In the genomic region with DNA sequence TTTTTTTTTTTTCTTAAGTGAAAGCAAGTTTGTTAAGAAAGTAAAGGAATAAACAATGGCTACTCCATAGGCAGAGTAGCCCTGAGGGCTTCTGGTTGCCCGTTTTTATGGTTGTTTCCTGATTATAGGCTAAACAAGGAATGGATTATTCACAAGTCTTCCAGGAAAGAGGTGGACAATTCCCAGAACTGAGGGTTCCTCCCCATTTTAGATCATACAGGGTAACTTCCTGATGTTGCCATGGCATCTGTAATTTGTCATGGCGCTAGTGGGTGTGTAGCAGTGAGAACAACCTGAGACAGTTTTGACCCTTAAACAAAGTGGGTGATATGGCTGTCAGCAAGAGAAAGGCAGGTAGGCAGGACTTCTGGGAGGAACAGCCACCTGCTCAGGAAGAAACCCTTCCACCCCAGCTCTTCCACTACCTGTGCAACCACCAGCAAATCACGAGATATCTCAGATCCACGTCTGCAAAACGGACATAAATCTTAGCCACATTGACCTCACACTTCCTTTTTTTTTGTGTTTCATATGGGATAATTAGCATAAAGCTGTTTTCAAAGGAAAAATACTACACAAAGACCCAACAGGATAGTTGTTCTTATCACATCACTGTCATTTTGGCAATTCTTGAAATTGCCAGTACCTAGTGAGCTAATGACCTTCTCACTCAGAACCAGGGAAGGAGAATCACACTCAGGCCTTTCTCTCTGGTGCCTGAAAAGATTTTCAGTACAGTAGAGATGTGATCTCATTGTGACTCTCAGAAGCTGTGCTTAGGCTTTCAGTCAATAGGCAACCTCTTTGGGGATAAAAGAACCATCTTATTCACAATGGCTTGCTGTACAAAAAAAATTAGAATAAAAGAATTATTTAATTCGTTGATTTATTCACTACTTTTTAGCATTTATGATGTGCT, we compare ENCODE assay signal across 10 cellular contexts. TPM values are rescaled to one million over a fixed set of nuclear protein-coding genes. Genes with fewer than 3 reads are reported as not detected.
A peak's percentile ranks its signal among the peaks of the same experiment; 100 is the strongest.
DNase-seq lines count a peak whose midpoint lies in the region; ATAC-seq, FAIRE-seq and TF ChIP-seq lines count a peak whose summit lies in the region.
"Had no signal": no experiment of that assay in that cellular context is flagged by ENCODE, and none has a peak within 500 bp of the region (broad histone marks: within the 10 kb centered on the region; RNA-seq: fewer than 3 reads in every experiment).

No MANE protein-coding gene starts in this region.

- no peak overlapping the region for H3K56ac ChIP-seq in H1 (replicated peaks; ENCODE audit: insufficient read length, low read depth, low read length)

- no peak overlapping the region for H3K14ac ChIP-seq in H1 (ENCODE audit: insufficient read length)

- no peak overlapping the region for H3K9ac ChIP-seq in H1 (replicated peaks in 1 of 4; ENCODE audit: extremely low read depth in 1 of 4, low read depth in 3 of 4, low read length in 3 of 4)

- H3K4ac ChIP-seq in H1 (replicated peaks; ENCODE audit: insufficient read length, low read depth, low read length): no peak overlapping the region

- H3K79me1 ChIP-seq in H1 (ENCODE audit: low read depth, low read length): no peaks in the 10 kb centered on the region

- H3K9me3 ChIP-seq in H1 (ENCODE audit: insufficient read depth in 2 of 2, low read depth in 1 of 2, low read length in 1 of 2): no peaks in the 10 kb centered on the region

- no peak overlapping the region for H2AK5ac ChIP-seq in H1 (ENCODE audit: low read depth, low read length)

- no peak overlapping the region for H4K91ac ChIP-seq in H1 (replicated peaks; ENCODE audit: insufficient read length, low read length)

- no peak overlapping the region for H2BK12ac ChIP-seq in H1 (ENCODE audit: low read depth, low read length)

- no peak overlapping the region for H2BK15ac ChIP-seq in H1 (ENCODE audit: low read length)

- H3K27me3 ChIP-seq in H1 (replicated peaks in 1 of 4; ENCODE audit: control insufficient read depth in 3 of 4, extremely low read depth in 1 of 4, insufficient read depth in 3 of 4, low read length in 3 of 4): no peaks in the 10 kb centered on the region

- H2BK20ac ChIP-seq in H1 (ENCODE audit: low read length): no peak overlapping the region

- CTCF ChIA-PET in H1 (lab: Charles Lee; ENCODE audit: partially characterized antibody): interaction anchor here (0.6 to 1.2 kb wide), 4 partner anchors 9 to 946 kb away, joined by 3 read pairs; no protein-coding TSS in a partner anchor

- no peaks in the 10 kb centered on the region for H3K23me2 ChIP-seq in H1 (ENCODE audit: low read depth, low read length)

- WGBS in H1 (ENCODE audit: extremely low coverage in 1 of 2, insufficient coverage in 1 of 2, insufficient read length in 1 of 2, insufficient replicate concordance in 2 of 2, low coverage in 1 of 2, low lambda C conversion rate in 2 of 2, missing lambda C conversion rate in 1 of 2), 2 experiments: 94% methylated on average over 6 of the region's 6 CpGs; no CpG with 5 or more reads in 1 of the 2 experiments

- no peak overlapping the region for H2BK120ac ChIP-seq in H1 (replicated peaks; ENCODE audit: low read depth, low read length)

- H2AFZ ChIP-seq in H1 (ENCODE audit: low read length): 0 out of 2 replicates have a peak overlapping the region, but pooled peaks have one; percentile 21

- TF ChIP-seq RAD21 in H1 (IDR thresholded peaks at IDR 0.05 in 1 of 2, conservative IDR thresholded peaks at IDR 0.05 in 1 of 2; ENCODE audit: low read depth in 2 of 2, low read length in 2 of 2): no peak

- no peak overlapping the region for H3K4me3 ChIP-seq in Jurkat, Clone E6-1 (ENCODE audit: low read length)
- no peak overlapping the region for H3K4me3 ChIP-seq in H1 (ENCODE audit: extremely low read depth in 1 of 4, insufficient read depth in 2 of 4, low read depth in 3 of 4, low read length in 4 of 4)

- H2BK5ac ChIP-seq in H1 (ENCODE audit: low read depth, low read length): no peak overlapping the region

- no peak overlapping the region for H3K4me2 ChIP-seq in H1 (ENCODE audit: insufficient read depth in 1 of 2, low read depth in 2 of 2, low read length in 2 of 2)

- no peaks in the 10 kb centered on the region for H3K4me1 ChIP-seq in H1 (replicated peaks in 1 of 4; ENCODE audit: control insufficient read depth in 3 of 4, insufficient read depth in 4 of 4, low read length in 3 of 4)

- TF ChIP-seq CTCF in H1 (IDR thresholded peaks at IDR 0.05; ENCODE audit: control extremely low read depth in 1 of 3, insufficient read depth in 1 of 3, low read depth in 1 of 3, low read length in 3 of 3) (no peak), omental fat pad (IDR thresholded peaks at IDR 0.05) (no peak)

- POLR2A ChIA-PET in H1 (lab: Charles Lee; ENCODE audit: partially characterized antibody): interaction anchor here (0.6 kb wide), 1 partner anchor 10 kb away, joined by 3 read pairs; no protein-coding TSS in a partner anchor

- H4K8ac ChIP-seq in H1 (ENCODE audit: extremely low read depth, insufficient read depth, low read length): no peak overlapping the region

- in situ Hi-C loops in G401 (cut with HindIII; ENCODE audit: low sequenced_read_pairs): no loop called here

- FAIRE-seq in H1 (lab: Jason Lieb, UNC): no peak

- peak; percentile 52 for DNase-seq in Jurkat, Clone E6-1 (ENCODE audit: low read depth, low spot score)
- DNase-seq in H1 (ENCODE audit: low read depth in 1 of 2, low spot score in 2 of 2): no peak
- no peak for DNase-seq in stimulated activated CD8-positive, alpha-beta memory T cell treated with anti-CD3 and anti-CD28 coated beads, Interleukin-4, amount 100 ng/mL, for 48 hours
- DNase-seq in G401 (ENCODE audit: low spot score): no peak
- no peak for DNase-seq in SIG-M5 (lab: John Stamatoyannopoulos, UW)
- DNase-seq in omental fat pad (ENCODE audit: low spot score): no peak

- H3K27ac ChIP-seq in H1 (ENCODE audit: low read depth, low read length): no peak overlapping the region
- H3K27ac ChIP-seq: HL-60 had no signal

- H3K23ac ChIP-seq in H1 (ENCODE audit: insufficient read length): no peak overlapping the region

- no peak for TF ChIP-seq POLR2A in H1 (IDR thresholded peaks at IDR 0.05; ENCODE audit: control extremely low read depth in 1 of 2, low read depth in 2 of 2, low read length in 2 of 2)

- H4K5ac ChIP-seq in H1 (ENCODE audit: insufficient read length, low read depth, low read length): no peak overlapping the region

- H3K18ac ChIP-seq in H1 (ENCODE audit: extremely low read depth, low read length): no peak overlapping the region

- TF ChIP-seq EP300 in H1 (IDR thresholded peaks at IDR 0.05; ENCODE audit: borderline replicate concordance in 1 of 2, low read depth in 2 of 2, low read length in 2 of 2): no peak

- no peaks in the 10 kb centered on the region for H4K20me1 ChIP-seq in H1 (replicated peaks in 1 of 2; ENCODE audit: control insufficient read depth in 1 of 2, insufficient read depth in 2 of 2, low read length in 2 of 2)

- ATAC-seq in GM18517 (IDR thresholded peaks at IDR 0.05; ENCODE audit: unreplicated experiment) (peak; percentile 36), GM21723 (IDR thresholded peaks at IDR 0.05; ENCODE audit: unreplicated experiment) (peak; percentile 35), omental fat pad (ENCODE audit: low FRiP score) (no peak)
- ATAC-seq: sciatic nerve had no signal

- no peaks in the 10 kb centered on the region for H3K36me3 ChIP-seq in H1 (ENCODE audit: control insufficient read depth in 2 of 4, insufficient read depth in 4 of 4, low read length in 3 of 4)

- no peaks in the 10 kb centered on the region for H3K79me2 ChIP-seq in H1 (ENCODE audit: control insufficient read depth in 1 of 2, insufficient read depth in 2 of 2, low read length in 2 of 2)

TF ChIP-seq in H1, 55 proteins besides CTCF, POLR2A, EP300 and RAD21 (continues in another document):
- no peak for TF ChIP-seq HDAC6 (IDR thresholded peaks at IDR 0.05; ENCODE audit: low read depth, low read length)
- TF ChIP-seq, protein P1, sequence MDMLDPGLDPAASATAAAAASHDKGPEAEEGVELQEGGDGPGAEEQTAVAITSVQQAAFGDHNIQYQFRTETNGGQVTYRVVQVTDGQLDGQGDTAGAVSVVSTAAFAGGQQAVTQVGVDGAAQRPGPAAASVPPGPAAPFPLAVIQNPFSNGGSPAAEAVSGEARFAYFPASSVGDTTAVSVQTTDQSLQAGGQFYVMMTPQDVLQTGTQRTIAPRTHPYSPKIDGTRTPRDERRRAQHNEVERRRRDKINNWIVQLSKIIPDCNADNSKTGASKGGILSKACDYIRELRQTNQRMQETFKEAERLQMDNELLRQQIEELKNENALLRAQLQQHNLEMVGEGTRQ (IDR thresholded peaks at IDR 0.05; ENCODE audit: low read length): no peak
- no peak for TF ChIP-seq CTBP2 (IDR thresholded peaks at IDR 0.05; ENCODE audit: borderline replicate concordance, insufficient read depth, insufficient read length, low read length)
- TF ChIP-seq CHD1 (IDR thresholded peaks at IDR 0.05; ENCODE audit: low read depth, low read length): no peak
- no peak for TF ChIP-seq JUND (IDR thresholded peaks at IDR 0.05; ENCODE audit: low read length)
- no peak for TF ChIP-seq CBX8 (IDR thresholded peaks at IDR 0.05; ENCODE audit: borderline replicate concordance, low read depth, low read length)
- no peak for TF ChIP-seq EZH2 (IDR thresholded peaks at IDR 0.05; ENCODE audit: low read depth, low read length, severe bottlenecking)
- TF ChIP-seq CBX5 (IDR thresholded peaks at IDR 0.05; ENCODE audit: low read depth, low read length): no peak
- TF ChIP-seq HDAC2 (IDR thresholded peaks at IDR 0.05; ENCODE audit: borderline replicate concordance in 1 of 2, low read depth in 2 of 2, low read length in 2 of 2): no peak

RNA-seq across cellular contexts. Expression of a gene that starts 34.9 kb away (rescaled TPM):
- 1.7 TPM for polyA plus RNA-seq in Jurkat, Clone E6-1 (2012; ENCODE audit: insufficient read depth, insufficient read length)
- 1.2 and 1.5 TPM in 2 replicates for total RNA-seq in H1 (2021; fragmentation: NEBNext Ultra II Directional; extraction: Animal tissue kit (Norgen Biotek cat#: 25700))
- 1.2 and 1.6 TPM in 2 replicates for polyA plus RNA-seq in H1 (2011; rRNA removed)
- 1.6 TPM for polyA plus RNA-seq in H1 (2011; cell fraction: cytosol; rRNA removed)
- polyA plus RNA-seq in H1 (2011; cell fraction: nucleus; rRNA removed): 2.2 TPM
- 0.59 to 1.1 TPM (median 0.71 TPM) in 4 replicates for polyA plus RNA-seq in H1 (2012, experiment 1 of 2)
- 0.25 TPM for polyA plus RNA-seq in H1 (2012, experiment 2 of 2)
- polyA plus RNA-seq in H1 (2013, experiment 1 of 2): 0.75 TPM
- 0.92 TPM for polyA plus RNA-seq in H1 (2013, experiment 2 of 2)
- 2.4 and 3.1 TPM in 2 replicates for polyA minus RNA-seq in H1 (2011; rRNA and poly(A)+ RNA removed)
- 1.5 TPM for polyA minus RNA-seq in H1 (2011; cell fraction: cytosol; rRNA and poly(A)+ RNA removed)
- polyA minus RNA-seq in H1 (2011; cell fraction: nucleus; rRNA and poly(A)+ RNA removed): 4.6 TPM
- total RNA-seq in G401 (2014; rRNA removed; shearing (Covaris generic)): not detected in 2 replicates
- 10 to 100 TPM in 2 of 4 donors, 1 to 10 TPM in 2; 3.1 to 13.0 (median 10.2) TPM for total RNA-seq in omental fat pad
